In the genomic region with DNA sequence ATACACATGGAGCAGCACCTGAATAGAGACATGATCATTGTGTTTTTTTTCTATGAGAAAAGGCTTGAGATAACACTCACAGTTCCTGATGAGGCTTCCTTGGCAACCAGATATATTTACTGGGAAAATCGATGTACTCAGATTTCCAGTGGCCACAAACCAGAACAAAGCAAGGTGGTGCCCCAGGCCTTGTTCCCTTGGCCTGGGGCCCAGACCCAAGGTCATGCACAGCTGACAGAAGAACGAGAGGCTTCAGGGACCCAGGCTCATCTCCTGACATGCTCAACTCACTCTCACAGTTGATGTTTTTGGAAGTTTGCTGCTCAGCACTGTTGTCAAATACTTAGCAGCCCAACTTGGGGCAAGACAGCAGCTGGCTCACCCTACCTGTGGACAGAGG, we compare ENCODE assay signal across 24 cellular contexts.
DNase-seq lines count a peak whose midpoint lies in the region; ATAC-seq and TF ChIP-seq lines count a peak whose summit lies in the region.
"Had no signal": no experiment of that assay in that cellular context is flagged by ENCODE, and none has a peak within 500 bp of the region (broad histone marks: within the 10 kb centered on the region; RNA-seq: fewer than 3 reads in every experiment).

No MANE protein-coding gene starts in this region.

- no peaks in the 10 kb centered on the region for H3K36me3 Mint-ChIP-seq in endothelial cell (ENCODE audit: low read depth, unreplicated experiment)

- H3K27ac ChIP-seq in substantia nigra (ENCODE audit: low read depth, low read length, poor library complexity, severe bottlenecking): peak overlapping the region; percentile 78
- H3K27ac ChIP-seq: SJCRH30 had no signal

- no peaks in the 10 kb centered on the region for H3K9me3 Mint-ChIP-seq in endothelial cell (ENCODE audit: unreplicated experiment)

- H3K27ac Mint-ChIP-seq in endothelial cell (ENCODE audit: unreplicated experiment): no peak overlapping the region

- ATAC-seq in HG03108 (IDR thresholded peaks at IDR 0.05; ENCODE audit: unreplicated experiment) (no peak), HG03378 (IDR thresholded peaks at IDR 0.05; ENCODE audit: unreplicated experiment) (no peak)
- ATAC-seq: GM12878, PC-3, Right ventricle myocardium inferior, SK-N-SH treated with all-trans-retinoic acid at 6 μM for 48 hours had no signal

- H3K4me1 Mint-ChIP-seq in endothelial cell (ENCODE audit: unreplicated experiment): peaks cover 59% of the 10 kb centered on the region

- no peak for TF ChIP-seq CTCF in endothelial cell (IDR thresholded peaks at IDR 0.05; ENCODE audit: unreplicated experiment)

- peaks cover 5% of the 10 kb centered on the region for H3K27me3 Mint-ChIP-seq in endothelial cell (ENCODE audit: unreplicated experiment)

- DNase-seq in DMS79 (lab: John Stamatoyannopoulos, UW): peak; percentile 44
- peak; percentile 25 for DNase-seq in HT1080 (ENCODE audit: low read depth)
- DNase-seq in RPMI7951 (ENCODE audit: low read depth): peak; percentile 66
- no peak for DNase-seq in substantia nigra (lab: John Stamatoyannopoulos, UW)
- no peak for DNase-seq in endothelial cell (ENCODE audit: low spot score)
- DNase-seq: DMS153; EL; GDM1; H7; KG1; NCI-H1092; NCI-H1417 treated with DMSO at 0.1 percent for 48 hours; NCI-H187; NCI-H2107; NCI-H524; NCI-H82; NK-92 treated with Interleukin-12 subunit alpha and Interleukin-12 subunit beta, amount 100 ng/mL, for 24 hours; PC-3 had no signal

- H3K4me3 Mint-ChIP-seq in endothelial cell (ENCODE audit: unreplicated experiment): no peak overlapping the region

Comparison
In these comparisons a context has a peak if more than half of its experiments do, and no peak if none do; other contexts are left out.
1. DNase-seq: peak in DMS79 (single experiment), HT1080 (single experiment) and RPMI7951 (single experiment); none in substantia nigra (0 of 49) and endothelial cell (single experiment).